ENCODE assay signal across 20 cellular contexts in the genomic region with DNA sequence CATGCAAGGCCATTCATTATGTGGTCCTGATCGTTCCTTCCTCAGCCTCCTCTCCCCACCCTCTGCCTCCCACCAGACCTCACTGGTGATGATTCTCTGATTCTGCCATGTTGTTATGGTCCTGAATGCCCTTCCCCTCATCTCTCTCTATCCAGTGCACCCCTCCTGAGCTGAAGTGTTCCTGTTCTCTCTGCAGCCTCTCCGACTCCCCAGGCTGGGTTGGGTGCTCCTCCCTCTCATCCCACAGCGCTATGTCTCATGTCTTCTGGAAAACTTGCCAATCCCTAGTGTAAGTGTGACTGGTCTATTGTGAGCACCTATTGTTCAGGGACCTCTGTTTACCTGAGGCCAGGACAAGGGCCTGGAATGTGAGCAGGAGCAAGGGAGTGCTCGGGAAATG. TPM values are rescaled to one million over a fixed set of nuclear protein-coding genes. Genes with fewer than 3 reads are reported as not detected.
A peak's percentile ranks its signal among the peaks of the same experiment; 100 is the strongest.
DNase-seq lines count a peak whose midpoint lies in the region; ATAC-seq and TF ChIP-seq lines count a peak whose summit lies in the region.
"Had no signal": no experiment of that assay in that cellular context is flagged by ENCODE, and none has a peak within 500 bp of the region (broad histone marks: within the 10 kb centered on the region; RNA-seq: fewer than 3 reads in every experiment).

No MANE protein-coding gene starts in this region.

- H3K27ac Mint-ChIP-seq in WTC11 = peak overlapping the region; percentile 71; the same call in 1 of the 2 replicates
- H3K27ac Mint-ChIP-seq in stimulated activated effector memory CD8-positive, alpha-beta T cell treated with anti-CD3 and anti-CD28 coated beads, Interleukin-12 subunit alpha, Interleukin-12 subunit beta, amount 100 ng/mL, for 72 hours = peak overlapping the region; percentile 49
- H3K27ac Mint-ChIP-seq: HFFc6 had no signal

- no peak overlapping the region for H3K4me3 Mint-ChIP-seq in WTC11
- H3K4me3 Mint-ChIP-seq in stimulated activated effector memory CD8-positive, alpha-beta T cell treated with anti-CD3 and anti-CD28 coated beads, Interleukin-12 subunit alpha, Interleukin-12 subunit beta, amount 100 ng/mL, for 72 hours = no peak overlapping the region
- H3K4me3 Mint-ChIP-seq: H9, HFFc6 had no signal

- H3K9me3 ChIP-seq in BLaER1 = no peaks in the 10 kb centered on the region
- no peaks in the 10 kb centered on the region for H3K9me3 ChIP-seq in neural cell (ENCODE audit: low read length)
- H3K9me3 ChIP-seq: MG63, Peyer's patch, SJSA1 had no signal

- peaks cover 54% of the 10 kb centered on the region for H3K4me1 ChIP-seq in BLaER1
- H3K4me1 ChIP-seq: SJSA1 had no signal

- H3K27ac ChIP-seq in BLaER1 (no peak overlapping the region), neural cell (ENCODE audit: low read length) (peak overlapping the region; percentile 94)
- H3K27ac ChIP-seq: Peyer's patch, SJSA1 had no signal

- H3K9ac ChIP-seq in BLaER1 = no peak overlapping the region
- peak overlapping the region; percentile 68 for H3K9ac ChIP-seq in neural cell (ENCODE audit: low read length)

- no peaks in the 10 kb centered on the region for H3K9me2 ChIP-seq in neural cell (ENCODE audit: insufficient read depth, low read length)

- CTCF ChIA-PET in WTC11 (lab: Charles Lee) = interaction anchor here (1.9 kb wide), 1 partner anchor 133 kb away, joined by 11 read pairs; no protein-coding TSS in a partner anchor

- no peaks in the 10 kb centered on the region for H3K9me3 Mint-ChIP-seq in WTC11
- no peaks in the 10 kb centered on the region for H3K9me3 Mint-ChIP-seq in stimulated activated effector memory CD8-positive, alpha-beta T cell treated with anti-CD3 and anti-CD28 coated beads, Interleukin-12 subunit alpha, Interleukin-12 subunit beta, amount 100 ng/mL, for 72 hours
- H3K9me3 Mint-ChIP-seq: H9, HFFc6 had no signal

- DNase-seq in WTC11 (ENCODE audit: low spot score) (no peak), SKM-1 treated with dmso at 0.1 percent for 144 hours (lab: John Stamatoyannopoulos, UW; ENCODE audit: unreplicated experiment) (no peak)
- DNase-seq in stimulated activated effector memory CD8-positive, alpha-beta T cell treated with anti-CD3 and anti-CD28 coated beads, Interleukin-12 subunit alpha, Interleukin-12 subunit beta, amount 100 ng/mL, for 72 hours (ENCODE audit: low spot score in 2 of 2) = no peak
- no peak for DNase-seq in stimulated activated naive CD8-positive, alpha-beta T cell treated with anti-CD3 and anti-CD28 coated beads, Interleukin-15, Interleukin-2, amounts not matched to agents 100 U/mL and 50 U/mL, for 24 hours
- DNase-seq in activated CD4-positive, alpha-beta T cell treated with anti-CD3 and anti-CD28 coated beads, Interleukin-2, amount 50 U/mL, for 4 hours = no peak
- DNase-seq: EL, H9, HFFc6, Kasumi-1, MG63, NCI-H1048, NCI-H1417 treated with DMSO at 0.1 percent for 48 hours, NCI-H187 treated with DMSO at 0.1 percent for 48 hours, NCI-H2107, NCI-H524 treated with DMSO at 0.1 percent for 48 hours, NCI-H82, Peyer's patch had no signal

- no peaks in the 10 kb centered on the region for H4K20me1 ChIP-seq in BLaER1
- H4K20me1 ChIP-seq in neural cell (ENCODE audit: insufficient read depth) = no peaks in the 10 kb centered on the region

- H3K4me3 ChIP-seq in BLaER1 (no peak overlapping the region), neural cell (ENCODE audit: low read length) (no peak overlapping the region)
- H3K4me3 ChIP-seq: MG63, Peyer's patch, SJSA1 had no signal

- H3K36me3 ChIP-seq in BLaER1 = no peaks in the 10 kb centered on the region
- no peaks in the 10 kb centered on the region for H3K36me3 ChIP-seq in neural cell (ENCODE audit: insufficient read depth, low read length)
- H3K36me3 ChIP-seq: Peyer's patch had no signal

- peaks cover 3% of the 10 kb centered on the region for H3F3A ChIP-seq in neural cell (ENCODE audit: insufficient read depth, low read length, poor library complexity, severe bottlenecking)

- POLR2A ChIA-PET in WTC11 (lab: Charles Lee) = interaction anchor here (0.5 kb wide), 1 partner anchor 105 kb away, joined by 3 read pairs; no protein-coding TSS in a partner anchor

- no peak for ATAC-seq in WTC11
- no peak for ATAC-seq in stimulated activated effector memory CD8-positive, alpha-beta T cell treated with anti-CD3 and anti-CD28 coated beads, Interleukin-12 subunit alpha, Interleukin-12 subunit beta, amount 100 ng/mL, for 72 hours
- no peak for ATAC-seq in stimulated activated naive CD8-positive, alpha-beta T cell treated with anti-CD3 and anti-CD28 coated beads, Interleukin-15, Interleukin-2, amounts not matched to agents 100 U/mL and 50 U/mL, for 24 hours

- H3K4me1 Mint-ChIP-seq in WTC11 = no peaks in the 10 kb centered on the region
- no peaks in the 10 kb centered on the region for H3K4me1 Mint-ChIP-seq in stimulated activated effector memory CD8-positive, alpha-beta T cell treated with anti-CD3 and anti-CD28 coated beads, Interleukin-12 subunit alpha, Interleukin-12 subunit beta, amount 100 ng/mL, for 72 hours
- H3K4me1 Mint-ChIP-seq: H9 had no signal

- TF ChIP-seq EP300 in neural cell (conservative IDR thresholded peaks at IDR 0.05; ENCODE audit: poor library complexity, severe bottlenecking) = no peak

- no peaks in the 10 kb centered on the region for H3K27me3 Mint-ChIP-seq in WTC11 (ENCODE audit: low read depth)

- no peaks in the 10 kb centered on the region for H3K79me2 ChIP-seq in neural cell (replicated peaks; ENCODE audit: insufficient read depth, low read length)

- H2AFZ ChIP-seq in neural cell (ENCODE audit: low read depth, low read length) = no peak overlapping the region

- H3K27me3 ChIP-seq in BLaER1 (no peaks in the 10 kb centered on the region), neural cell (ENCODE audit: insufficient read depth, low read depth, low read length) (no peaks in the 10 kb centered on the region)
- H3K27me3 ChIP-seq: MG63, Peyer's patch, SJSA1 had no signal

- TF ChIP-seq RAD21 in neural cell (conservative IDR thresholded peaks at IDR 0.05) = no peak

- H3K36me3 Mint-ChIP-seq in WTC11 = no peaks in the 10 kb centered on the region
- H3K36me3 Mint-ChIP-seq in stimulated activated effector memory CD8-positive, alpha-beta T cell treated with anti-CD3 and anti-CD28 coated beads, Interleukin-12 subunit alpha, Interleukin-12 subunit beta, amount 100 ng/mL, for 72 hours = no peaks in the 10 kb centered on the region

- TF ChIP-seq CTCF in WTC11 (IDR thresholded peaks at IDR 0.05) (no peak), neural cell (IDR thresholded peaks at IDR 0.05; ENCODE audit: poor library complexity, severe bottlenecking) (no peak)

- H3K4me2 ChIP-seq in BLaER1 (peak overlapping the region; percentile 84; the same call in 1 of the 2 replicates), neural cell (ENCODE audit: low read length) (no peak overlapping the region)

TF ChIP-seq in WTC11, 78 proteins besides CTCF, POLR2A, EP300 and RAD21 (continues in another document):
- TF ChIP-seq, protein P1, sequence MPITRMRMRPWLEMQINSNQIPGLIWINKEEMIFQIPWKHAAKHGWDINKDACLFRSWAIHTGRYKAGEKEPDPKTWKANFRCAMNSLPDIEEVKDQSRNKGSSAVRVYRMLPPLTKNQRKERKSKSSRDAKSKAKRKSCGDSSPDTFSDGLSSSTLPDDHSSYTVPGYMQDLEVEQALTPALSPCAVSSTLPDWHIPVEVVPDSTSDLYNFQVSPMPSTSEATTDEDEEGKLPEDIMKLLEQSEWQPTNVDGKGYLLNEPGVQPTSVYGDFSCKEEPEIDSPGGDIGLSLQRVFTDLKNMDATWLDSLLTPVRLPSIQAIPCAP (CRISPR knock-in tag; IDR thresholded peaks at IDR 0.05) = no peak
- no peak for TF ChIP-seq SMAD3 (CRISPR knock-in tag; IDR thresholded peaks at IDR 0.05; ENCODE audit: borderline replicate concordance)

TF ChIP-seq in neural cell, 6 proteins besides CTCF, POLR2A, EP300 and RAD21:
- TF ChIP-seq REST (IDR thresholded peaks at IDR 0.05; ENCODE audit: borderline replicate concordance) (no peak), POLR2AphosphoS5 (IDR thresholded peaks at IDR 0.05) (no peak), MXI1 (conservative IDR thresholded peaks at IDR 0.05; ENCODE audit: poor library complexity, severe bottlenecking) (no peak), EZH2 (IDR thresholded peaks at IDR 0.05; ENCODE audit: borderline replicate concordance, insufficient read depth, low read length, poor library complexity, severe bottlenecking) (no peak), SMC3 (conservative IDR thresholded peaks at IDR 0.05; ENCODE audit: poor library complexity) (no peak), TAF1 (IDR thresholded peaks at IDR 0.05; ENCODE audit: low read depth) (no peak)

RNA-seq across cellular contexts. Expression of gene PEF1, which starts 11.1 kb away (rescaled TPM):
- 33.7 to 37.0 TPM (median 35.5 TPM) in 3 replicates for total RNA-seq in WTC11 (2021)
- polyA plus RNA-seq in neural cell = 48.2 and 51.1 TPM in 2 replicates
- polyA minus RNA-seq in neural cell = 36.1 and 41.9 TPM in 2 replicates

RNA-seq across cellular contexts. Expression of gene HCRTR1, which starts 38.3 kb away (rescaled TPM):
- 0.13 to 0.23 TPM (median 0.14 TPM) in 3 replicates for total RNA-seq in WTC11 (2021)
- 0.34 and 0.37 TPM in 2 replicates for polyA plus RNA-seq in neural cell
- 0.35 TPM in 1 of 2 replicates, not detected in the other for polyA minus RNA-seq in neural cell
- total RNA-seq: H9, HFFc6, Peyer's patch, SJSA1 had no signal

RNA-seq across cellular contexts. Expression of gene COL16A1, which starts 48.1 kb away (rescaled TPM):
- total RNA-seq in WTC11 (2021) = 8.8 to 11.0 TPM (median 9.6 TPM) in 3 replicates
- 3.4 and 4.4 TPM in 2 replicates for polyA plus RNA-seq in neural cell
- polyA minus RNA-seq in neural cell = 1.5 and 2.1 TPM in 2 replicates
